In the genomic region with DNA sequence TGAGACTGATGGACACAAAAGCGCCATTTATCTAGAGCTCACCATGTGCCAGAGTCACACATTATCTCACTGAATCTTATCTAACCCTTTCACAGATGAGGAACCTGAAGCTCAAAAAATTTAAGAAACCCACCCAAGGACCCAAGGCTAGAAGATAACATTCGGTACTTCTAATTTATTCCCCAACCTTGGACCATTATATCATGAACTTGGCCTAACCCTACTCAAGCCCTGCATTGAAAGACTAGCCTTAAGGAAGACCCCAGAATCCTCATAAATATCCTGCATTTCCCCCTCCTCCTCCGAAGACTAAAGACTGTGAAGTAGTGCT, we compare ENCODE assay signal across 8 cellular contexts. TPM values are rescaled to one million over a fixed set of nuclear protein-coding genes. Genes with fewer than 3 reads are reported as not detected.
DNase-seq lines count a peak whose midpoint lies in the region; ATAC-seq, FAIRE-seq and TF ChIP-seq lines count a peak whose summit lies in the region.

No MANE protein-coding gene starts in this region.

- H3K9ac ChIP-seq in keratinocyte (ENCODE audit: control insufficient read depth, extremely low read depth, insufficient read depth, low read length), result peak overlapping the region; percentile 92

- H3K4me2 ChIP-seq in keratinocyte (ENCODE audit: control insufficient read depth, extremely low read depth, insufficient read depth, low read depth, low read length), result peak overlapping the region; percentile 87

- peak overlapping the region; percentile 78 for H2AFZ ChIP-seq in keratinocyte (ENCODE audit: control insufficient read depth, low read length)

- H3K27ac ChIP-seq in keratinocyte (ENCODE audit: control insufficient read depth, insufficient read depth, low read length) (peak overlapping the region; percentile 85), substantia nigra (ENCODE audit: low read depth, low read length, poor library complexity, severe bottlenecking) (peak overlapping the region; percentile 88)

- dilution Hi-C loops in keratinocyte (cut with MboI; ENCODE audit: extremely low pct_ligation_motif_present, low sequenced_read_pairs), result no loop called here

- TF ChIP-seq CTCF in keratinocyte (optimal IDR thresholded peaks at IDR 0.05 in 1 of 3, IDR thresholded peaks at IDR 0.05 in 1 of 3, conservative IDR thresholded peaks at IDR 0.05 in 1 of 3; ENCODE audit: extremely low read depth in 1 of 3, insufficient read depth in 2 of 3, low read length in 3 of 3), result no peak

- no peak for FAIRE-seq in keratinocyte (lab: Jason Lieb, UNC)

- peaks cover 3% of the 10 kb centered on the region for H4K20me1 ChIP-seq in keratinocyte (ENCODE audit: control insufficient read depth, extremely low read depth, insufficient read depth, low read length)

- H3K27me3 ChIP-seq in keratinocyte (ENCODE audit: control insufficient read depth, extremely low read depth, insufficient read depth, low read length), result no peaks in the 10 kb centered on the region

- H3K79me2 ChIP-seq in keratinocyte (ENCODE audit: control insufficient read depth, insufficient read depth, low read length), result peaks cover 42% of the 10 kb centered on the region

- peak overlapping the region; percentile 31 to 94 (median 92) for H3K4me3 ChIP-seq in keratinocyte (ENCODE audit: control insufficient read depth in 2 of 3, extremely low read depth in 1 of 3, insufficient read depth in 2 of 3, low read depth in 1 of 3, low read length in 3 of 3)

- H3K4me1 Mint-ChIP-seq in T-helper 1 cell treated with Interleukin-12 subunit alpha and Interleukin-12 subunit beta and Interleukin-4 antibody, amounts not matched to agents 30 μg/mL and 1 μg/mL, for 36 hours (ENCODE audit: low read depth), result peaks cover 32% of the 10 kb centered on the region
- H3K4me1 Mint-ChIP-seq in activated T-helper 1 cell treated with anti-CD3 and anti-CD28 coated beads, Interleukin-12 subunit alpha, Interleukin-12 subunit beta, Interleukin-2, Interleukin-4 antibody, amounts not matched to agents 30 ng/mL and 10 ng/mL and 1 ng/mL, durations not matched to agents 14 hours and 24 hours and 36 hours (ENCODE audit: low read depth), result peaks cover 41% of the 10 kb centered on the region

- no peaks in the 10 kb centered on the region for H3K9me1 ChIP-seq in keratinocyte (ENCODE audit: control insufficient read depth, extremely low read depth, insufficient read depth, low read length)

- DNase-seq in T-helper 1 cell, result no peak
- DNase-seq in activated T-helper 1 cell treated with anti-CD3 and anti-CD28 coated beads, Interleukin-12 subunit alpha, Interleukin-12 subunit beta, Interleukin-2, Interleukin-4 antibody, amounts not matched to agents 30 ng/mL and 10 ng/mL and 1 ng/mL, durations not matched to agents 14 hours and 24 hours and 36 hours (ENCODE audit: low spot score), result no peak
- DNase-seq in keratinocyte (ENCODE audit: low read depth, low spot score), result no peak
- DNase-seq in substantia nigra (lab: John Stamatoyannopoulos, UW), result no peak
- no peak for DNase-seq in DMS53 (lab: John Stamatoyannopoulos, UW)

- intact Hi-C loops in activated T-helper 1 cell treated with anti-CD3 and anti-CD28 coated beads, Interleukin-12 subunit alpha, Interleukin-12 subunit beta, Interleukin-2, Interleukin-4 antibody, amounts not matched to agents 30 ng/mL and 10 ng/mL and 1 ng/mL, durations not matched to agents 14 hours and 24 hours and 36 hours (cut with micrococcal nuclease), result loop anchor here (1.0 to 5.0 kb wide), 7 partner anchors 24 to 345 kb away; partner anchors contain the start of genes CMTM3, CMTM4, NAE1 and PDP2

- no peaks in the 10 kb centered on the region for H3K9me3 Mint-ChIP-seq in T-helper 1 cell treated with Interleukin-12 subunit alpha and Interleukin-12 subunit beta and Interleukin-4 antibody, amounts not matched to agents 30 μg/mL and 1 μg/mL, for 36 hours
- no peaks in the 10 kb centered on the region for H3K9me3 Mint-ChIP-seq in activated T-helper 1 cell treated with anti-CD3 and anti-CD28 coated beads, Interleukin-12 subunit alpha, Interleukin-12 subunit beta, Interleukin-2, Interleukin-4 antibody, amounts not matched to agents 30 ng/mL and 10 ng/mL and 1 ng/mL, durations not matched to agents 14 hours and 24 hours and 36 hours

- H3K27me3 Mint-ChIP-seq in T-helper 1 cell treated with Interleukin-12 subunit alpha and Interleukin-12 subunit beta and Interleukin-4 antibody, amounts not matched to agents 30 μg/mL and 1 μg/mL, for 36 hours (ENCODE audit: low read depth), result peaks cover 34% of the 10 kb centered on the region
- peaks cover 22% of the 10 kb centered on the region for H3K27me3 Mint-ChIP-seq in activated T-helper 1 cell treated with anti-CD3 and anti-CD28 coated beads, Interleukin-12 subunit alpha, Interleukin-12 subunit beta, Interleukin-2, Interleukin-4 antibody, amounts not matched to agents 30 ng/mL and 10 ng/mL and 1 ng/mL, durations not matched to agents 14 hours and 24 hours and 36 hours (ENCODE audit: insufficient read depth)

- H3K36me3 Mint-ChIP-seq in T-helper 1 cell treated with Interleukin-12 subunit alpha and Interleukin-12 subunit beta and Interleukin-4 antibody, amounts not matched to agents 30 μg/mL and 1 μg/mL, for 36 hours (ENCODE audit: low read depth), result peaks cover 20% of the 10 kb centered on the region
- H3K36me3 Mint-ChIP-seq in activated T-helper 1 cell treated with anti-CD3 and anti-CD28 coated beads, Interleukin-12 subunit alpha, Interleukin-12 subunit beta, Interleukin-2, Interleukin-4 antibody, amounts not matched to agents 30 ng/mL and 10 ng/mL and 1 ng/mL, durations not matched to agents 14 hours and 24 hours and 36 hours (ENCODE audit: low read depth), result peaks cover 14% of the 10 kb centered on the region

- peaks cover 26% of the 10 kb centered on the region for H3K4me1 ChIP-seq in keratinocyte (ENCODE audit: control insufficient read depth, extremely low read depth, insufficient read depth, low read length)

- H3K4me3 Mint-ChIP-seq in T-helper 1 cell treated with Interleukin-12 subunit alpha and Interleukin-12 subunit beta and Interleukin-4 antibody, amounts not matched to agents 30 μg/mL and 1 μg/mL, for 36 hours, result peak overlapping the region; percentile 74
- H3K4me3 Mint-ChIP-seq in activated T-helper 1 cell treated with anti-CD3 and anti-CD28 coated beads, Interleukin-12 subunit alpha, Interleukin-12 subunit beta, Interleukin-2, Interleukin-4 antibody, amounts not matched to agents 30 ng/mL and 10 ng/mL and 1 ng/mL, durations not matched to agents 14 hours and 24 hours and 36 hours, result peak overlapping the region; percentile 79

- peak overlapping the region; percentile 75 for H3K27ac Mint-ChIP-seq in T-helper 1 cell treated with Interleukin-12 subunit alpha and Interleukin-12 subunit beta and Interleukin-4 antibody, amounts not matched to agents 30 μg/mL and 1 μg/mL, for 36 hours
- peak overlapping the region; percentile 76 for H3K27ac Mint-ChIP-seq in activated T-helper 1 cell treated with anti-CD3 and anti-CD28 coated beads, Interleukin-12 subunit alpha, Interleukin-12 subunit beta, Interleukin-2, Interleukin-4 antibody, amounts not matched to agents 30 ng/mL and 10 ng/mL and 1 ng/mL, durations not matched to agents 14 hours and 24 hours and 36 hours

- H3K36me3 ChIP-seq in keratinocyte (ENCODE audit: control insufficient read depth in 2 of 2, extremely low read depth in 1 of 2, insufficient read depth in 2 of 2, low read length in 2 of 2), result peaks cover 6 to 20% of the 10 kb centered on the region in 2 experiments

- no peaks in the 10 kb centered on the region for H3K9me3 ChIP-seq in keratinocyte (ENCODE audit: control insufficient read depth, low read depth, low read length)

- ATAC-seq in HG02840 (IDR thresholded peaks at IDR 0.05; ENCODE audit: low FRiP score, unreplicated experiment) (no peak), GM21381 (IDR thresholded peaks at IDR 0.05; ENCODE audit: unreplicated experiment) (no peak)

RNA-seq across cellular contexts. Expression of gene DYNC1LI2, which starts 0.5 kb away (rescaled TPM):
- total RNA-seq in activated T-helper 1 cell treated with anti-CD3 and anti-CD28 coated beads, Interleukin-12 subunit alpha, Interleukin-12 subunit beta, Interleukin-2, Interleukin-4 antibody, amounts not matched to agents 30 ng/mL and 10 ng/mL and 1 ng/mL, durations not matched to agents 14 hours and 24 hours and 36 hours, result 55.7 and 60.3 TPM in 2 replicates
- polyA plus RNA-seq in keratinocyte, result 53.0 to 66.0 TPM (median 55.5 TPM) in 3 replicates
- polyA plus RNA-seq in keratinocyte (2011; ENCODE audit: low read depth), result 71.3 TPM
- 35.4 and 41.7 TPM in 2 replicates for polyA plus RNA-seq in keratinocyte (2011; cell fraction: cytosol; rRNA removed)
- 174 and 181 TPM in 2 replicates for polyA plus RNA-seq in keratinocyte (2011; cell fraction: nucleus; rRNA removed)
- polyA plus RNA-seq in keratinocyte (2012; ENCODE audit: low replicate concordance), result 42.9 and 54.0 TPM in 2 replicates
- 48.4 to 57.2 TPM (median 49.2 TPM) in 3 replicates for polyA minus RNA-seq in keratinocyte
- polyA minus RNA-seq in keratinocyte (2011; cell fraction: cytosol; rRNA and poly(A)+ RNA removed), result 29.9 TPM
- polyA minus RNA-seq in keratinocyte (2011; cell fraction: nucleus; rRNA and poly(A)+ RNA removed), result 41.9 and 92.7 TPM in 2 replicates

RNA-seq across cellular contexts. Expression of gene TERB1, which starts 49.4 kb away (rescaled TPM):
- total RNA-seq in activated T-helper 1 cell treated with anti-CD3 and anti-CD28 coated beads, Interleukin-12 subunit alpha, Interleukin-12 subunit beta, Interleukin-2, Interleukin-4 antibody, amounts not matched to agents 30 ng/mL and 10 ng/mL and 1 ng/mL, durations not matched to agents 14 hours and 24 hours and 36 hours, result 0.29 TPM in 1 of 2 replicates, not detected in the other
- 0.17 to 0.22 TPM in 2 of 3 replicates, not detected in the other for polyA plus RNA-seq in keratinocyte
- polyA plus RNA-seq in keratinocyte (2011; ENCODE audit: low read depth), result not detected
- 0.09 TPM in 1 of 2 replicates, not detected in the other for polyA plus RNA-seq in keratinocyte (2011; cell fraction: cytosol; rRNA removed)
- polyA plus RNA-seq in keratinocyte (2011; cell fraction: nucleus; rRNA removed), result 0.37 and 0.60 TPM in 2 replicates
- 0.30 TPM in 1 of 2 replicates, not detected in the other for polyA plus RNA-seq in keratinocyte (2012; ENCODE audit: low replicate concordance)
- polyA minus RNA-seq in keratinocyte, result 0.16 TPM in 1 of 3 replicates, not detected in the others
- polyA minus RNA-seq in keratinocyte (2011; cell fraction: cytosol; rRNA and poly(A)+ RNA removed), result not detected
- 1.1 TPM in 1 of 2 replicates, not detected in the other for polyA minus RNA-seq in keratinocyte (2011; cell fraction: nucleus; rRNA and poly(A)+ RNA removed)

RNA-seq across cellular contexts. Expression of gene CMTM4, which starts 55.4 kb away (rescaled TPM):
- total RNA-seq in activated T-helper 1 cell treated with anti-CD3 and anti-CD28 coated beads, Interleukin-12 subunit alpha, Interleukin-12 subunit beta, Interleukin-2, Interleukin-4 antibody, amounts not matched to agents 30 ng/mL and 10 ng/mL and 1 ng/mL, durations not matched to agents 14 hours and 24 hours and 36 hours, result 3.3 and 3.9 TPM in 2 replicates
- polyA plus RNA-seq in keratinocyte, result 18.0 to 25.1 TPM (median 23.1 TPM) in 3 replicates
- polyA plus RNA-seq in keratinocyte (2011; ENCODE audit: low read depth), result 4.4 TPM
- polyA plus RNA-seq in keratinocyte (2011; cell fraction: cytosol; rRNA removed), result 18.2 and 22.7 TPM in 2 replicates
- 43.4 and 45.6 TPM in 2 replicates for polyA plus RNA-seq in keratinocyte (2011; cell fraction: nucleus; rRNA removed)
- polyA plus RNA-seq in keratinocyte (2012; ENCODE audit: low replicate concordance), result 14.5 and 15.8 TPM in 2 replicates
- polyA minus RNA-seq in keratinocyte, result 30.8 to 60.5 TPM (median 46.1 TPM) in 3 replicates
- 37.2 TPM for polyA minus RNA-seq in keratinocyte (2011; cell fraction: cytosol; rRNA and poly(A)+ RNA removed)
- 41.9 and 58.3 TPM in 2 replicates for polyA minus RNA-seq in keratinocyte (2011; cell fraction: nucleus; rRNA and poly(A)+ RNA removed)
